In the genomic region with DNA sequence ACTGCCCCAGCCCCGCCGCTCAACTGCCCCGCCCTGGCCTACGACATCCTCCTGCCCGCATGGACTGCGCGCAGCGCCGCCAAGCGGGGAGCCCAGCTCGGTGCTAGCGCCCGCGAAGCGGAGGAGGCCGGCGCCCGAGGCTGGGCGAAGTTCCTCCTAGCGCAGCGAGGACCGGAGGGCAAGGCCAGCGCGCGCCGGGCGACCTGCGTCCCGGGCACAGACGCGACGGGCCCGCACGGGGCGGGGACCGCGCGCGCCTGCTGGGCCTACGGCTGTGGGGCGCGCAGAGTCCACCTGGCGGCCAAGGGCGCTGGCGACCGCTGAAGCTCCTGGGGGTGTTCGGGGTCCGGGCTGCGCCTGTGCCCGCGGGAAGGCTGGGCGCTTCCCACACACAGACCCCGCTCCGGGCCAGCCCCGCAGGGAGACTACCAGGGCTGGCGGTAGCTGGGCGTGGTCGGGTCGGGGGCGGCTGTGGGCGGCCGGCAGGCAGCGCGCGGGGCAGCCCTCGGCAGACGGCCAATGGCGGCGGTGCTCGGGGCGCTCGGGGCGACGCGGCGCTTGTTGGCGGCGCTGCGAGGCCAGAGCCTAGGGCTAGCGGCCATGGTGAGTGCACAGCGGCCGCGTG, we compare ENCODE assay signal across 1 cellular context.
TF ChIP-seq lines count a peak whose summit lies in the region.

PCBD2 (plus strand) TSS at position 511 of the 625 bp plus-strand sequence; CDS start at position 520, 9 bp downstream.

TF ChIP-seq in K562, 482 proteins besides CTCF, POLR2A, EP300 and RAD21 (continued from another document and continues in another):
- TF ChIP-seq CHD4 (IDR thresholded peaks at IDR 0.05; ENCODE audit: insufficient read depth, insufficient replicate concordance, low read depth, low read length, poor library complexity, severe bottlenecking), result no peak
- no peak for TF ChIP-seq ZNF717 (CRISPR knock-in tag; IDR thresholded peaks at IDR 0.05)
- no peak for TF ChIP-seq CEBPG (CRISPR knock-in tag; IDR thresholded peaks at IDR 0.05)
- no peak for TF ChIP-seq CEBPG (tag; conservative IDR thresholded peaks at IDR 0.05 in 1 of 2, IDR thresholded peaks at IDR 0.05 in 1 of 2)
- no peak for TF ChIP-seq ZNF174 (CRISPR knock-in tag; IDR thresholded peaks at IDR 0.05)
- TF ChIP-seq ZNF253 (CRISPR knock-in tag; conservative IDR thresholded peaks at IDR 0.05), result no peak
- TF ChIP-seq, protein P1, sequence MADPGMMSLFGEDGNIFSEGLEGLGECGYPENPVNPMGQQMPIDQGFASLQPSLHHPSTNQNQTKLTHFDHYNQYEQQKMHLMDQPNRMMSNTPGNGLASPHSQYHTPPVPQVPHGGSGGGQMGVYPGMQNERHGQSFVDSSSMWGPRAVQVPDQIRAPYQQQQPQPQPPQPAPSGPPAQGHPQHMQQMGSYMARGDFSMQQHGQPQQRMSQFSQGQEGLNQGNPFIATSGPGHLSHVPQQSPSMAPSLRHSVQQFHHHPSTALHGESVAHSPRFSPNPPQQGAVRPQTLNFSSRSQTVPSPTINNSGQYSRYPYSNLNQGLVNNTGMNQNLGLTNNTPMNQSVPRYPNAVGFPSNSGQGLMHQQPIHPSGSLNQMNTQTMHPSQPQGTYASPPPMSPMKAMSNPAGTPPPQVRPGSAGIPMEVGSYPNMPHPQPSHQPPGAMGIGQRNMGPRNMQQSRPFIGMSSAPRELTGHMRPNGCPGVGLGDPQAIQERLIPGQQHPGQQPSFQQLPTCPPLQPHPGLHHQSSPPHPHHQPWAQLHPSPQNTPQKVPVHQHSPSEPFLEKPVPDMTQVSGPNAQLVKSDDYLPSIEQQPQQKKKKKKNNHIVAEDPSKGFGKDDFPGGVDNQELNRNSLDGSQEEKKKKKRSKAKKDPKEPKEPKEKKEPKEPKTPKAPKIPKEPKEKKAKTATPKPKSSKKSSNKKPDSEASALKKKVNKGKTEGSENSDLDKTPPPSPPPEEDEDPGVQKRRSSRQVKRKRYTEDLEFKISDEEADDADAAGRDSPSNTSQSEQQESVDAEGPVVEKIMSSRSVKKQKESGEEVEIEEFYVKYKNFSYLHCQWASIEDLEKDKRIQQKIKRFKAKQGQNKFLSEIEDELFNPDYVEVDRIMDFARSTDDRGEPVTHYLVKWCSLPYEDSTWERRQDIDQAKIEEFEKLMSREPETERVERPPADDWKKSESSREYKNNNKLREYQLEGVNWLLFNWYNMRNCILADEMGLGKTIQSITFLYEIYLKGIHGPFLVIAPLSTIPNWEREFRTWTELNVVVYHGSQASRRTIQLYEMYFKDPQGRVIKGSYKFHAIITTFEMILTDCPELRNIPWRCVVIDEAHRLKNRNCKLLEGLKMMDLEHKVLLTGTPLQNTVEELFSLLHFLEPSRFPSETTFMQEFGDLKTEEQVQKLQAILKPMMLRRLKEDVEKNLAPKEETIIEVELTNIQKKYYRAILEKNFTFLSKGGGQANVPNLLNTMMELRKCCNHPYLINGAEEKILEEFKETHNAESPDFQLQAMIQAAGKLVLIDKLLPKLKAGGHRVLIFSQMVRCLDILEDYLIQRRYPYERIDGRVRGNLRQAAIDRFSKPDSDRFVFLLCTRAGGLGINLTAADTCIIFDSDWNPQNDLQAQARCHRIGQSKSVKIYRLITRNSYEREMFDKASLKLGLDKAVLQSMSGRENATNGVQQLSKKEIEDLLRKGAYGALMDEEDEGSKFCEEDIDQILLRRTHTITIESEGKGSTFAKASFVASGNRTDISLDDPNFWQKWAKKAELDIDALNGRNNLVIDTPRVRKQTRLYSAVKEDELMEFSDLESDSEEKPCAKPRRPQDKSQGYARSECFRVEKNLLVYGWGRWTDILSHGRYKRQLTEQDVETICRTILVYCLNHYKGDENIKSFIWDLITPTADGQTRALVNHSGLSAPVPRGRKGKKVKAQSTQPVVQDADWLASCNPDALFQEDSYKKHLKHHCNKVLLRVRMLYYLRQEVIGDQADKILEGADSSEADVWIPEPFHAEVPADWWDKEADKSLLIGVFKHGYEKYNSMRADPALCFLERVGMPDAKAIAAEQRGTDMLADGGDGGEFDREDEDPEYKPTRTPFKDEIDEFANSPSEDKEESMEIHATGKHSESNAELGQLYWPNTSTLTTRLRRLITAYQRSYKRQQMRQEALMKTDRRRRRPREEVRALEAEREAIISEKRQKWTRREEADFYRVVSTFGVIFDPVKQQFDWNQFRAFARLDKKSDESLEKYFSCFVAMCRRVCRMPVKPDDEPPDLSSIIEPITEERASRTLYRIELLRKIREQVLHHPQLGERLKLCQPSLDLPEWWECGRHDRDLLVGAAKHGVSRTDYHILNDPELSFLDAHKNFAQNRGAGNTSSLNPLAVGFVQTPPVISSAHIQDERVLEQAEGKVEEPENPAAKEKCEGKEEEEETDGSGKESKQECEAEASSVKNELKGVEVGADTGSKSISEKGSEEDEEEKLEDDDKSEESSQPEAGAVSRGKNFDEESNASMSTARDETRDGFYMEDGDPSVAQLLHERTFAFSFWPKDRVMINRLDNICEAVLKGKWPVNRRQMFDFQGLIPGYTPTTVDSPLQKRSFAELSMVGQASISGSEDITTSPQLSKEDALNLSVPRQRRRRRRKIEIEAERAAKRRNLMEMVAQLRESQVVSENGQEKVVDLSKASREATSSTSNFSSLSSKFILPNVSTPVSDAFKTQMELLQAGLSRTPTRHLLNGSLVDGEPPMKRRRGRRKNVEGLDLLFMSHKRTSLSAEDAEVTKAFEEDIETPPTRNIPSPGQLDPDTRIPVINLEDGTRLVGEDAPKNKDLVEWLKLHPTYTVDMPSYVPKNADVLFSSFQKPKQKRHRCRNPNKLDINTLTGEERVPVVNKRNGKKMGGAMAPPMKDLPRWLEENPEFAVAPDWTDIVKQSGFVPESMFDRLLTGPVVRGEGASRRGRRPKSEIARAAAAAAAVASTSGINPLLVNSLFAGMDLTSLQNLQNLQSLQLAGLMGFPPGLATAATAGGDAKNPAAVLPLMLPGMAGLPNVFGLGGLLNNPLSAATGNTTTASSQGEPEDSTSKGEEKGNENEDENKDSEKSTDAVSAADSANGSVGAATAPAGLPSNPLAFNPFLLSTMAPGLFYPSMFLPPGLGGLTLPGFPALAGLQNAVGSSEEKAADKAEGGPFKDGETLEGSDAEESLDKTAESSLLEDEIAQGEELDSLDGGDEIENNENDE (IDR thresholded peaks at IDR 0.05; ENCODE audit: low read depth, low read length), result no peak
- no peak; the same call in 1 of the 2 replicates for TF ChIP-seq HCFC1 (IDR thresholded peaks at IDR 0.05; ENCODE audit: low read depth, low read length)
- TF ChIP-seq, protein P2, sequence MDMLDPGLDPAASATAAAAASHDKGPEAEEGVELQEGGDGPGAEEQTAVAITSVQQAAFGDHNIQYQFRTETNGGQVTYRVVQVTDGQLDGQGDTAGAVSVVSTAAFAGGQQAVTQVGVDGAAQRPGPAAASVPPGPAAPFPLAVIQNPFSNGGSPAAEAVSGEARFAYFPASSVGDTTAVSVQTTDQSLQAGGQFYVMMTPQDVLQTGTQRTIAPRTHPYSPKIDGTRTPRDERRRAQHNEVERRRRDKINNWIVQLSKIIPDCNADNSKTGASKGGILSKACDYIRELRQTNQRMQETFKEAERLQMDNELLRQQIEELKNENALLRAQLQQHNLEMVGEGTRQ (CRISPR knock-in tag; IDR thresholded peaks at IDR 0.05), result no peak
- TF ChIP-seq LEF1 (IDR thresholded peaks at IDR 0.05), result no peak
- TF ChIP-seq RERE (CRISPR knock-in tag; IDR thresholded peaks at IDR 0.05; ENCODE audit: borderline replicate concordance), result no peak
- no peak for TF ChIP-seq ZNF239 (CRISPR knock-in tag; IDR thresholded peaks at IDR 0.05)
- TF ChIP-seq ARHGAP35 (IDR thresholded peaks at IDR 0.05; ENCODE audit: partially characterized antibody), result no peak
- no peak for TF ChIP-seq ZNF444 (CRISPR knock-in tag; IDR thresholded peaks at IDR 0.05)
- TF ChIP-seq, protein P3, sequence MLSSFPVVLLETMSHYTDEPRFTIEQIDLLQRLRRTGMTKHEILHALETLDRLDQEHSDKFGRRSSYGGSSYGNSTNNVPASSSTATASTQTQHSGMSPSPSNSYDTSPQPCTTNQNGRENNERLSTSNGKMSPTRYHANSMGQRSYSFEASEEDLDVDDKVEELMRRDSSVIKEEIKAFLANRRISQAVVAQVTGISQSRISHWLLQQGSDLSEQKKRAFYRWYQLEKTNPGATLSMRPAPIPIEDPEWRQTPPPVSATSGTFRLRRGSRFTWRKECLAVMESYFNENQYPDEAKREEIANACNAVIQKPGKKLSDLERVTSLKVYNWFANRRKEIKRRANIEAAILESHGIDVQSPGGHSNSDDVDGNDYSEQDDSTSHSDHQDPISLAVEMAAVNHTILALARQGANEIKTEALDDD (IDR thresholded peaks at IDR 0.05), result no peak
- TF ChIP-seq, protein P4, sequence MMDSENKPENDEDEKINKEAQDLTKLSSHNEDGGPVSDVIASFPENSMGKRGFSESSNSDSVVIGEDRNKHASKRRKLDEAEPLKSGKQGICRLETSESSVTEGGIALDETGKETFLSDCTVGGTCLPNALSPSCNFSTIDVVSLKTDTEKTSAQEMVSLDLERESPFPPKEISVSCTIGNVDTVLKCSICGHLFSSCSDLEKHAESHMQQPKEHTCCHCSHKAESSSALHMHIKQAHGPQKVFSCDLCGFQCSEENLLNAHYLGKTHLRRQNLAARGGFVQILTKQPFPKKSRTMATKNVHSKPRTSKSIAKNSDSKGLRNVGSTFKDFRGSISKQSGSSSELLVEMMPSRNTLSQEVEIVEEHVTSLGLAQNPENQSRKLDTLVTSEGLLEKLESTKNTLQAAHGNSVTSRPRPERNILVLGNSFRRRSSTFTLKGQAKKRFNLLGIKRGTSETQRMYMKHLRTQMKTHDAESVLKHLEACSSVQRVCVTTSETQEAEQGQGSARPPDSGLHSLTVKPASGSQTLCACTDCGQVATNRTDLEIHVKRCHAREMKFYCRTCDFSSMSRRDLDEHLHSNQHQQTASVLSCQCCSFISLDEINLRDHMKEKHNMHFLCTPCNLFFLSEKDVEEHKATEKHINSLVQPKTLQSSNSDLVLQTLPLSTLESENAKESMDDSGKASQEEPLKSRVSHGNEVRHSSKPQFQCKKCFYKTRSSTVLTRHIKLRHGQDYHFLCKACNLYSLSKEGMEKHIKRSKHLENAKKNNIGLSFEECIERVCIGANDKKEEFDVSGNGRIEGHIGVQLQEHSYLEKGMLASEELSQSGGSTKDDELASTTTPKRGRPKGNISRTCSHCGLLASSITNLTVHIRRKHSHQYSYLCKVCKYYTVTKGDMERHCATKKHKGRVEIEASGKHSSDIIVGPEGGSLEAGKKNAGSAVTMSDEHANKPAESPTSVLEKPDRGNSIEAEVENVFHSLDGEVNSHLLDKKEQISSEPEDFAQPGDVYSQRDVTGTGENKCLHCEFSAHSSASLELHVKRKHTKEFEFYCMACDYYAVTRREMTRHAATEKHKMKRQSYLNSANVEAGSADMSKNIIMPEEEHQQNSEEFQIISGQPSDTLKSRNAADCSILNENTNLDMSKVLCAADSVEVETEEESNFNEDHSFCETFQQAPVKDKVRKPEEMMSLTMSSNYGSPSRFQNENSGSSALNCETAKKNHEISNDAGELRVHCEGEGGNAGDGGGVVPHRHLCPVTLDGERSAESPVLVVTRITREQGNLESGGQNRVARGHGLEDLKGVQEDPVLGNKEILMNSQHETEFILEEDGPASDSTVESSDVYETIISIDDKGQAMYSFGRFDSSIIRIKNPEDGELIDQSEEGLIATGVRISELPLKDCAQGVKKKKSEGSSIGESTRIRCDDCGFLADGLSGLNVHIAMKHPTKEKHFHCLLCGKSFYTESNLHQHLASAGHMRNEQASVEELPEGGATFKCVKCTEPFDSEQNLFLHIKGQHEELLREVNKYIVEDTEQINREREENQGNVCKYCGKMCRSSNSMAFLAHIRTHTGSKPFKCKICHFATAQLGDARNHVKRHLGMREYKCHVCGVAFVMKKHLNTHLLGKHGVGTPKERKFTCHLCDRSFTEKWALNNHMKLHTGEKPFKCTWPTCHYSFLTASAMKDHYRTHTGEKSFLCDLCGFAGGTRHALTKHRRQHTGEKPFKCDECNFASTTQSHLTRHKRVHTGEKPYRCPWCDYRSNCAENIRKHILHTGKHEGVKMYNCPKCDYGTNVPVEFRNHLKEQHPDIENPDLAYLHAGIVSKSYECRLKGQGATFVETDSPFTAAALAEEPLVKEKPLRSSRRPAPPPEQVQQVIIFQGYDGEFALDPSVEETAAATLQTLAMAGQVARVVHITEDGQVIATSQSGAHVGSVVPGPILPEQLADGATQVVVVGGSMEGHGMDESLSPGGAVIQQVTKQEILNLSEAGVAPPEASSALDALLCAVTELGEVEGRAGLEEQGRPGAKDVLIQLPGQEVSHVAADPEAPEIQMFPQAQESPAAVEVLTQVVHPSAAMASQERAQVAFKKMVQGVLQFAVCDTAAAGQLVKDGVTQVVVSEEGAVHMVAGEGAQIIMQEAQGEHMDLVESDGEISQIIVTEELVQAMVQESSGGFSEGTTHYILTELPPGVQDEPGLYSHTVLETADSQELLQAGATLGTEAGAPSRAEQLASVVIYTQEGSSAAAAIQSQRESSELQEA (IDR thresholded peaks at IDR 0.05; ENCODE audit: low read depth), result no peak
- no peak for TF ChIP-seq ZNF224 (CRISPR knock-in tag; IDR thresholded peaks at IDR 0.05)
- no peak; the same call in 1 of the 2 replicates for TF ChIP-seq KDM2B (CRISPR knock-in tag; IDR thresholded peaks at IDR 0.05)
- no peak for TF ChIP-seq PRMT5 (CRISPR knock-in tag; IDR thresholded peaks at IDR 0.05)
- no peak for TF ChIP-seq POLR3A (IDR thresholded peaks at IDR 0.05; ENCODE audit: borderline replicate concordance, extremely low read depth, insufficient read depth, insufficient read length)
